Comparison of ENCODE assay signal across 1 cellular context in genomic region chr6:167450631-167451030, GRCh38.
TF ChIP-seq lines count a peak whose summit lies in the region.

No MANE protein-coding gene starts in this region.

TF ChIP-seq in H1, 55 proteins besides CTCF, POLR2A, EP300 and RAD21 (continued from another document):
- TF ChIP-seq GABPA (IDR thresholded peaks at IDR 0.05; ENCODE audit: borderline replicate concordance, insufficient read depth, low read length): no peak
- TF ChIP-seq SRF (IDR thresholded peaks at IDR 0.05; ENCODE audit: low read depth, low read length): no peak
- TF ChIP-seq BACH1 (IDR thresholded peaks at IDR 0.05; ENCODE audit: low read length): no peak
- no peak for TF ChIP-seq KDM1A (IDR thresholded peaks at IDR 0.05; ENCODE audit: borderline replicate concordance, low read length)
- TF ChIP-seq HDAC6 (IDR thresholded peaks at IDR 0.05; ENCODE audit: low read depth, low read length): no peak
- TF ChIP-seq, protein P1, sequence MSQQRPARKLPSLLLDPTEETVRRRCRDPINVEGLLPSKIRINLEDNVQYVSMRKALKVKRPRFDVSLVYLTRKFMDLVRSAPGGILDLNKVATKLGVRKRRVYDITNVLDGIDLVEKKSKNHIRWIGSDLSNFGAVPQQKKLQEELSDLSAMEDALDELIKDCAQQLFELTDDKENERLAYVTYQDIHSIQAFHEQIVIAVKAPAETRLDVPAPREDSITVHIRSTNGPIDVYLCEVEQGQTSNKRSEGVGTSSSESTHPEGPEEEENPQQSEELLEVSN (IDR thresholded peaks at IDR 0.05): no peak
- no peak for TF ChIP-seq JUN (IDR thresholded peaks at IDR 0.05; ENCODE audit: low read depth, low read length)
